In genomic region chr13:113820813-113821651, GRCh38 we compare ENCODE assay signal across 7 cellular contexts. TPM values are rescaled to one million over a fixed set of nuclear protein-coding genes. Genes with fewer than 3 reads are reported as not detected.
A peak's percentile ranks its signal among the peaks of the same experiment; 100 is the strongest.
DNase-seq lines count a peak whose midpoint lies in the region; FAIRE-seq and TF ChIP-seq lines count a peak whose summit lies in the region.

No MANE protein-coding gene starts in this region.

- H4K20me1 ChIP-seq in astrocyte (ENCODE audit: insufficient read depth, low read length), result no peaks in the 10 kb centered on the region

- H3K9me3 ChIP-seq in astrocyte (ENCODE audit: insufficient read depth, low read depth, low read length), result no peaks in the 10 kb centered on the region
- no peaks in the 10 kb centered on the region for H3K9me3 ChIP-seq in right atrium auricular region

- FAIRE-seq in astrocyte (lab: Jason Lieb, UNC), result peak; percentile 94

- no peak overlapping the region for H3K4me3 ChIP-seq in astrocyte (ENCODE audit: insufficient read depth, low read depth, low read length)
- H3K4me3 ChIP-seq in right atrium auricular region, result peak overlapping the region in 1 of 2 donors; percentile 31

- H3K27ac ChIP-seq in astrocyte (ENCODE audit: low read depth, low read length), result peak overlapping the region; percentile 86
- H3K27ac ChIP-seq in right atrium auricular region, result peak overlapping the region; percentile 85 to 93

- no peak for TF ChIP-seq CTCF in astrocyte (IDR thresholded peaks at IDR 0.05; ENCODE audit: insufficient read depth, low read depth, low read length)
- peak in 1 of 2 donors; percentile 47 for TF ChIP-seq CTCF in right atrium auricular region (IDR thresholded peaks at IDR 0.05)
- TF ChIP-seq CTCF in GM20000 (IDR thresholded peaks at IDR 0.05; ENCODE audit: extremely low read depth, missing control alignments), result no peak

- peak overlapping the region; percentile 16 for H3K4me3 Mint-ChIP-seq in astrocyte (ENCODE audit: unreplicated experiment)
- no peak overlapping the region for H3K4me3 Mint-ChIP-seq in activated T-cell treated with anti-CD3 and anti-CD28 coated beads, Interleukin-2, amount 50 U/mL, for 24 hours

- no peaks in the 10 kb centered on the region for H3K36me3 ChIP-seq in astrocyte (ENCODE audit: insufficient read depth, low read length)
- H3K36me3 ChIP-seq in right atrium auricular region, result peaks cover 29% of the 10 kb centered on the region

- H3K9ac ChIP-seq in astrocyte (ENCODE audit: low read length), result peak overlapping the region; percentile 68

- H2AFZ ChIP-seq in astrocyte (ENCODE audit: low read depth, low read length), result peak overlapping the region; percentile 44

- no peaks in the 10 kb centered on the region for H3K79me2 ChIP-seq in astrocyte (ENCODE audit: insufficient read depth, low read length)

- peaks cover 2% of the 10 kb centered on the region for H3K9me3 Mint-ChIP-seq in astrocyte (ENCODE audit: unreplicated experiment)
- no peaks in the 10 kb centered on the region for H3K9me3 Mint-ChIP-seq in activated T-cell treated with anti-CD3 and anti-CD28 coated beads, Interleukin-2, amount 50 U/mL, for 24 hours

- peaks cover 35% of the 10 kb centered on the region for H3K4me1 ChIP-seq in astrocyte (ENCODE audit: insufficient read depth, low read length)
- H3K4me1 ChIP-seq in right atrium auricular region, result peaks cover 0 to 64% of the 10 kb centered on the region in 2 donors

- peak; percentile 89 to 94 (median 91) for DNase-seq in NCI-H1417 (lab: John Stamatoyannopoulos, UW)
- DNase-seq in astrocyte (ENCODE audit: low read depth), result peak; percentile 98
- DNase-seq in right atrium auricular region (ENCODE audit: low spot score), result peak; percentile 89
- DNase-seq in smooth muscle cell of the brain vasculature (ENCODE audit: low read depth, low spot score), result peak; percentile 96
- DNase-seq in activated T-cell treated with anti-CD3 and anti-CD28 coated beads, Interleukin-2, amount 50 U/mL, for 24 hours, result no peak
- DNase-seq in GM20000 (ENCODE audit: low spot score), result no peak
- no peak for DNase-seq in NCI-H1048 (lab: John Stamatoyannopoulos, UW)

- no peaks in the 10 kb centered on the region for H3K27me3 ChIP-seq in astrocyte (ENCODE audit: insufficient read depth, low read length)
- no peaks in the 10 kb centered on the region for H3K27me3 ChIP-seq in right atrium auricular region

- peaks cover 20% of the 10 kb centered on the region for H3K4me1 Mint-ChIP-seq in astrocyte (ENCODE audit: low read depth, unreplicated experiment)
- peaks cover 14% of the 10 kb centered on the region for H3K4me1 Mint-ChIP-seq in activated T-cell treated with anti-CD3 and anti-CD28 coated beads, Interleukin-2, amount 50 U/mL, for 24 hours (ENCODE audit: low read depth)

- no peaks in the 10 kb centered on the region for H3K27me3 Mint-ChIP-seq in astrocyte (ENCODE audit: low read depth, unreplicated experiment)
- no peaks in the 10 kb centered on the region for H3K27me3 Mint-ChIP-seq in activated T-cell treated with anti-CD3 and anti-CD28 coated beads, Interleukin-2, amount 50 U/mL, for 24 hours

- peak overlapping the region; percentile 93 for H3K27ac Mint-ChIP-seq in astrocyte (ENCODE audit: unreplicated experiment)
- no peak overlapping the region for H3K27ac Mint-ChIP-seq in activated T-cell treated with anti-CD3 and anti-CD28 coated beads, Interleukin-2, amount 50 U/mL, for 24 hours

- H3K4me2 ChIP-seq in astrocyte (ENCODE audit: low read length), result peak overlapping the region; percentile 72

- H3K36me3 Mint-ChIP-seq in astrocyte (ENCODE audit: low read depth, unreplicated experiment), result peaks cover 33% of the 10 kb centered on the region
- peaks cover 42% of the 10 kb centered on the region for H3K36me3 Mint-ChIP-seq in activated T-cell treated with anti-CD3 and anti-CD28 coated beads, Interleukin-2, amount 50 U/mL, for 24 hours (ENCODE audit: low read depth)

RNA-seq across cellular contexts. Expression of gene GAS6, which starts 42.8 kb away (rescaled TPM):
- total RNA-seq in astrocyte (252 and 287 TPM in 2 replicates), right atrium auricular region (100 to 1,000 TPM; 206 to 254 TPM)

Comparison
In these comparisons a context has a peak if more than half of its experiments do, and no peak if none do; other contexts are left out.
1. DNase-seq: peak in NCI-H1417 (3 of 3), astrocyte (single experiment), right atrium auricular region (single experiment) and smooth muscle cell of the brain vasculature (single experiment); none in activated T-cell treated with anti-CD3 and anti-CD28 coated beads, Interleukin-2, amount 50 U/mL, for 24 hours (single experiment), GM20000 (single experiment) and NCI-H1048 (single experiment).